12 cellular contexts compared by ENCODE assay signal in the genomic region with DNA sequence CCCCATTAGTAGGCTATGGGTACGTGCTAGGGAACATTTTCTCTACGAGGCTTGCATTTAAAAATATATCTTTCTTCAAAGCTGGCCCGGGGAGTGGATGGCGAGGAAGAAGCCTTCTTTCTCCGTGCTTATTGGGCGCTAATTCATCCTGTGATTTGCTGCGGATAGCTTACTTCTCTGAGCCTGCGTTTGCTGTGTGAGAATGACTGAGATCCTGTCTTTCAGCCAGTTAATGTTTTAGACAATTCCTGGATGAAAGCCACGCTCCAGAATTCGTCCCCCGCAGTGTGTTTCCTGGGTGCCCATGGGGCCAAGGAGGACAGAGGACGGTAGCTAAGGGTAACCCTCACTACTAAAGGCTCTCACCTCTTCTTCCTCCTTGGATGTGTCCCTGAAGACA. TPM values are rescaled to one million over a fixed set of nuclear protein-coding genes. Genes with fewer than 3 reads are reported as not detected.
DNase-seq lines count a peak whose midpoint lies in the region; ATAC-seq, FAIRE-seq and TF ChIP-seq lines count a peak whose summit lies in the region.
"Had no signal": no experiment of that assay in that cellular context is flagged by ENCODE, and none has a peak within 500 bp of the region (broad histone marks: within the 10 kb centered on the region; RNA-seq: fewer than 3 reads in every experiment).

No MANE protein-coding gene starts in this region.

- no peak for FAIRE-seq in pancreas (lab: Jason Lieb, UNC)
- FAIRE-seq: GM12878 had no signal

- H3K9me3 ChIP-seq in body of pancreas (no peaks in the 10 kb centered on the region), right cardiac atrium (ENCODE audit: control insufficient read depth, low read length) (no peaks in the 10 kb centered on the region), pancreas (no peaks in the 10 kb centered on the region), tibial nerve (no peaks in the 10 kb centered on the region)
- H3K9me3 ChIP-seq: SK-N-SH had no signal

- no peak for ATAC-seq in body of pancreas
- ATAC-seq in right cardiac atrium = no peak
- no peak for ATAC-seq in pancreas
- ATAC-seq in GM18519 (IDR thresholded peaks at IDR 0.05; ENCODE audit: low FRiP score, unreplicated experiment) = no peak
- no peak for ATAC-seq in HG03342 (IDR thresholded peaks at IDR 0.05; ENCODE audit: unreplicated experiment)
- ATAC-seq: GM12878, natural killer cell had no signal

- no peak for TF ChIP-seq EP300 in tibial nerve (IDR thresholded peaks at IDR 0.05)

- peaks cover 78% of the 10 kb centered on the region for H3K4me1 ChIP-seq in body of pancreas
- peaks cover 46% of the 10 kb centered on the region for H3K4me1 ChIP-seq in right cardiac atrium (ENCODE audit: control insufficient read depth, insufficient read depth, low read length)
- H3K4me1 ChIP-seq in pancreas = peaks cover 59 to 67% (median 60%) of the 10 kb centered on the region in 3 donors
- H3K4me1 ChIP-seq in tibial nerve = peaks cover 12 to 81% (median 66%) of the 10 kb centered on the region in 4 donors

- no peak for TF ChIP-seq CTCF in body of pancreas (IDR thresholded peaks at IDR 0.05)
- no peak for TF ChIP-seq CTCF in pancreas (IDR thresholded peaks at IDR 0.05)
- no peak for TF ChIP-seq CTCF in tibial nerve (IDR thresholded peaks at IDR 0.05)

- peak overlapping the region; percentile 90 to 99 (median 96) for H3K27ac ChIP-seq in body of pancreas
- H3K27ac ChIP-seq in right cardiac atrium (ENCODE audit: low read length) = peak overlapping the region; percentile 100
- peak overlapping the region in 3 of 4 donors; percentile 98 to 99 (median 99) for H3K27ac ChIP-seq in pancreas
- peak overlapping the region; percentile 79 to 99 (median 98) for H3K27ac ChIP-seq in tibial nerve

- H3K4me3 ChIP-seq in body of pancreas (no peak overlapping the region), right cardiac atrium (ENCODE audit: low read length) (no peak overlapping the region), pancreas (no peak overlapping the region), tibial nerve (no peak overlapping the region)
- H3K4me3 ChIP-seq: GM12878 had no signal

- intact Hi-C loops in body of pancreas (cut with DNase I) = no loop called here
- intact Hi-C loops in right cardiac atrium (cut with DNase I) = loop anchor here in 2 of 4 donors (5.0 to 10.0 kb wide), 5 partner anchors 48 to 458 kb away; no protein-coding TSS in a partner anchor
- intact Hi-C loops in pancreas (cut with DNase I) = no loop called here

- no peak for DNase-seq in body of pancreas
- no peak for DNase-seq in right cardiac atrium
- DNase-seq in pancreas = no peak
- DNase-seq in tibial nerve (ENCODE audit: low spot score in 2 of 2) = no peak
- DNase-seq in OCI-M2 (lab: John Stamatoyannopoulos, UW; ENCODE audit: unreplicated experiment) = no peak
- DNase-seq: activated naive CD4-positive, alpha-beta T cell treated with anti-CD3 and anti-CD28 coated beads, Interleukin-2, amount 10 ng/mL, durations not matched to agents 7 days and 5 days; natural killer cell; NCI-H226; SK-N-SH had no signal

- H3K36me3 ChIP-seq in body of pancreas (replicated peaks in 1 of 2; ENCODE audit: insufficient read depth in 1 of 2, low read depth in 2 of 2) = no peaks in the 10 kb centered on the region
- H3K36me3 ChIP-seq in pancreas = no peaks in the 10 kb centered on the region
- H3K36me3 ChIP-seq in tibial nerve = no peaks in the 10 kb centered on the region

- H3K27me3 ChIP-seq in body of pancreas = no peaks in the 10 kb centered on the region
- H3K27me3 ChIP-seq in right cardiac atrium (ENCODE audit: control insufficient read depth, insufficient read depth) = no peaks in the 10 kb centered on the region
- H3K27me3 ChIP-seq in pancreas = no peaks in the 10 kb centered on the region
- no peaks in the 10 kb centered on the region for H3K27me3 ChIP-seq in tibial nerve

- no peak for TF ChIP-seq POLR2A in body of pancreas (IDR thresholded peaks at IDR 0.05)
- no peak for TF ChIP-seq POLR2A in tibial nerve (IDR thresholded peaks at IDR 0.05)

- WGBS in body of pancreas, 2 donors = 54 to 58% methylated on average over 12 of the region's 12 CpGs
- 33% methylated on average over 12 of the region's 12 CpGs for WGBS in right cardiac atrium
- WGBS in pancreas, 2 donors = 66 to 72% methylated on average over 12 of the region's 12 CpGs
- WGBS in tibial nerve, 2 donors = 21 to 30% methylated on average over 12 of the region's 12 CpGs

RNA-seq across cellular contexts. Expression of a gene that starts 57.8 kb away (rescaled TPM):
- total RNA-seq in body of pancreas = 10 to 100 TPM; 30.6 to 32.0 TPM
- 10 to 100 TPM; 10.7 to 12.0 (median 11.4) TPM for total RNA-seq in right cardiac atrium
- 10.8 TPM for polyA plus RNA-seq in right cardiac atrium
- 10 to 100 TPM; 11.0 to 14.8 (median 13.8) TPM for total RNA-seq in pancreas
- 10 to 100 TPM; 29.3 to 52.2 TPM for polyA plus RNA-seq in pancreas
- 10 to 100 TPM; 24.9 to 48.9 (median 34.4) TPM for total RNA-seq in tibial nerve
